Comparison of ENCODE assay signal across 1 cellular context in genomic region chr2:45938649-45939511, GRCh38.
TF ChIP-seq lines count a peak whose summit lies in the region.

No MANE protein-coding gene starts in this region.

TF ChIP-seq in HepG2, 621 proteins besides CTCF, POLR2A, EP300 and RAD21 (continued from another document):
- TF ChIP-seq HIC2 (CRISPR knock-in tag; IDR thresholded peaks at IDR 0.05; ENCODE audit: low read depth) (peak; percentile 71; the same call in 1 of the 2 replicates), THYN1 (CRISPR knock-in tag; IDR thresholded peaks at IDR 0.05; ENCODE audit: borderline replicate concordance, low read depth) (no peak), SMC3 (IDR thresholded peaks at IDR 0.05; ENCODE audit: low read length) (no peak), ZNF580 (CRISPR knock-in tag; IDR thresholded peaks at IDR 0.05; ENCODE audit: borderline replicate concordance, low read depth) (no peak), KLF9 (CRISPR knock-in tag; IDR thresholded peaks at IDR 0.05; ENCODE audit: low read depth) (no peak), POGK (CRISPR knock-in tag; conservative IDR thresholded peaks at IDR 0.05) (no peak), XRCC5 (optimal IDR thresholded peaks at IDR 0.05; ENCODE audit: low read length) (peak; percentile 17), NR2F2 (IDR thresholded peaks at IDR 0.05; ENCODE audit: borderline replicate concordance, low read depth) (no peak), ZGPAT (CRISPR knock-in tag; IDR thresholded peaks at IDR 0.05) (peak; percentile 49; the same call in 1 of the 2 replicates), ZNF644 (CRISPR knock-in tag; IDR thresholded peaks at IDR 0.05; ENCODE audit: low read depth) (peak; percentile 34; the same call in 1 of the 2 replicates), MTA1 (CRISPR knock-in tag; IDR thresholded peaks at IDR 0.05; ENCODE audit: borderline replicate concordance) (no peak), MEIS1 (CRISPR knock-in tag; IDR thresholded peaks at IDR 0.05; ENCODE audit: borderline replicate concordance) (no peak)
